ENCODE assay signal across 8 cellular contexts in genomic region chr5:43019615-43020293, GRCh38. TPM values are rescaled to one million over a fixed set of nuclear protein-coding genes. Genes with fewer than 3 reads are reported as not detected.
A peak's percentile ranks its signal among the peaks of the same experiment; 100 is the strongest.
DNase-seq lines count a peak whose midpoint lies in the region; ATAC-seq and TF ChIP-seq lines count a peak whose summit lies in the region.

No MANE protein-coding gene starts in this region.

- ATAC-seq in left cardiac atrium (peak; percentile 23 to 34), gastrocnemius medialis (peak; percentile 62 to 67)

- H3K9me3 Mint-ChIP-seq in H9 = peaks cover 0 to 6% of the 10 kb centered on the region in 2 experiments; a peak in 3 of 5 replicates

- no peak overlapping the region for H3T11ph ChIP-seq in H9 (ENCODE audit: low read length)

- no peaks in the 10 kb centered on the region for H3K79me1 ChIP-seq in H9 (ENCODE audit: insufficient read depth, low read depth, low read length, poor library complexity, severe bottlenecking)

- no peak overlapping the region for H4K91ac ChIP-seq in H9 (ENCODE audit: insufficient read length, low read depth, low read length)

- peak overlapping the region; percentile 2 for H3K4me2 ChIP-seq in H9 (ENCODE audit: insufficient read depth, insufficient read length, low read length)

- H3K4ac ChIP-seq in H9 (ENCODE audit: low read depth, low read length) = no peak overlapping the region

- peaks cover 37 to 40% of the 10 kb centered on the region in 2 experiments for H3K4me1 Mint-ChIP-seq in H9

- no peak overlapping the region for H2BK5ac ChIP-seq in H9 (ENCODE audit: insufficient read length, low read length)

- no peaks in the 10 kb centered on the region for H4K20me1 ChIP-seq in H9 (ENCODE audit: control insufficient read depth, insufficient read depth, insufficient read length)

- H3K27me3 ChIP-seq in H9 (ENCODE audit: insufficient read depth, low read length) (peaks cover 69% of the 10 kb centered on the region; the same call in 1 of the 2 replicates), gastrocnemius medialis (peaks cover 0 to 9% (median 0%) of the 10 kb centered on the region in 3 donors)

- WGBS in H9 (ENCODE audit: extremely low coverage, insufficient read length, low lambda C conversion rate) = no CpG with 5 or more reads among the region's 36 CpGs

- no peak overlapping the region for H2BK120ac ChIP-seq in H9 (ENCODE audit: low read depth, low read length, poor library complexity, severe bottlenecking)

- intact Hi-C loops in left cardiac atrium (cut with DNase I) = loop anchor here in 1 of 2 donors (1.0 kb wide), 1 partner anchor 20 kb away; no protein-coding TSS in a partner anchor
- intact Hi-C loops in gastrocnemius medialis (cut with DNase I; ENCODE audit: low total_unique reads) = loop anchor here (2.0 kb wide), 2 partner anchors 25 to 45 kb away; no protein-coding TSS in a partner anchor

- H3K27ac ChIP-seq in H9 (ENCODE audit: insufficient read length, low read depth, low read length) (no peak overlapping the region), gastrocnemius medialis (peak overlapping the region; percentile 95 to 100 (median 96))

- in situ Hi-C loops in gastrocnemius medialis (cut with MboI; ENCODE audit: low sequenced_read_pairs in 4 of 4) = no loop called here

- H3K4me3 Mint-ChIP-seq in H9 = peak overlapping the region in 1 of 2 experiments; percentile 58; a peak in 2 of 5 replicates

- H3K23ac ChIP-seq in H9 (ENCODE audit: insufficient read length, low read depth, low read length) = no peak overlapping the region

- peak; percentile 65 for TF ChIP-seq CTCF in H9 (conservative IDR thresholded peaks at IDR 0.05)
- peak in 4 of 5 experiments; percentile 28 to 65 (median 51) for TF ChIP-seq CTCF in gastrocnemius medialis (IDR thresholded peaks at IDR 0.05 in 4 of 5, conservative IDR thresholded peaks at IDR 0.05 in 1 of 5)

- no peak overlapping the region for H2AK5ac ChIP-seq in H9 (ENCODE audit: insufficient read length, low read length)

- no peak overlapping the region for H4K5ac ChIP-seq in H9 (ENCODE audit: insufficient read length, low read depth, low read length)

- no peak overlapping the region for H2BK15ac ChIP-seq in H9 (ENCODE audit: low read depth, low read length)

- no peak overlapping the region for H2AFZ ChIP-seq in H9 (ENCODE audit: low read length)

- H3K14ac ChIP-seq in H9 (ENCODE audit: insufficient read depth, low read length) = no peak overlapping the region

- no peaks in the 10 kb centered on the region for H3K79me2 ChIP-seq in H9 (ENCODE audit: insufficient read depth, low read length)

- no peak overlapping the region for H3K18ac ChIP-seq in H9 (ENCODE audit: insufficient read length, low read depth, low read length)

- H2BK20ac ChIP-seq in H9 (ENCODE audit: low read depth, low read length, poor library complexity, severe bottlenecking) = no peak overlapping the region

- TF ChIP-seq POLR2A in gastrocnemius medialis (IDR thresholded peaks at IDR 0.05) = no peak

- H2BK12ac ChIP-seq in H9 (ENCODE audit: insufficient read length, low read depth, low read length) = no peak overlapping the region

- no peaks in the 10 kb centered on the region for H3K9me3 ChIP-seq in H9 (ENCODE audit: control insufficient read depth, low read depth, low read length)
- no peaks in the 10 kb centered on the region for H3K9me3 ChIP-seq in gastrocnemius medialis

- no peaks in the 10 kb centered on the region for H3K36me3 ChIP-seq in gastrocnemius medialis

- H3K4me3 ChIP-seq in GM08714 (ENCODE audit: low read length) (peak overlapping the region; percentile 68), gastrocnemius medialis (peak overlapping the region; percentile 68 to 90 (median 80))

- no peak overlapping the region for H4K8ac ChIP-seq in H9 (replicated peaks; ENCODE audit: insufficient read length, low read depth, low read length)

- H3K27ac Mint-ChIP-seq in H9 = no peak overlapping the region

- no peak overlapping the region for H3K9ac ChIP-seq in H9 (ENCODE audit: extremely low read depth, insufficient read length, low read length)

- DNase-seq in H9 = peak; percentile 74
- peak; percentile 96 for DNase-seq in M059J (ENCODE audit: low read depth)
- peak; percentile 90 for DNase-seq in SHP77 treated with DMSO at 0.1 percent for 48 hours (lab: John Stamatoyannopoulos, UW)
- peak; percentile 84 for DNase-seq in activated naive CD4-positive, alpha-beta T cell treated with Interleukin-2 at 50 U/mL for 16 hours
- DNase-seq in left cardiac atrium = peak; percentile 72
- peak; percentile 53 to 74 for DNase-seq in gastrocnemius medialis
- DNase-seq in inferior parietal cortex (ENCODE audit: extremely low spot score) = no peak

- H3K56ac ChIP-seq in H9 (ENCODE audit: insufficient read length, low read depth, low read length) = no peak overlapping the region

- peaks cover 9% of the 10 kb centered on the region for H3K4me1 ChIP-seq in H9 (ENCODE audit: insufficient read depth, low read length)
- H3K4me1 ChIP-seq in gastrocnemius medialis = peaks cover 6 to 19% of the 10 kb centered on the region in 2 donors

- peaks cover 98% of the 10 kb centered on the region for H3K27me3 Mint-ChIP-seq in H9 (ENCODE audit: low read depth)

- no peaks in the 10 kb centered on the region for H3K36me3 Mint-ChIP-seq in H9 (ENCODE audit: insufficient read depth in 1 of 3, low read depth in 3 of 3)

- peaks cover 12% of the 10 kb centered on the region for H3K23me2 ChIP-seq in H9 (ENCODE audit: insufficient read length, low read depth, low read length, poor library complexity, severe bottlenecking)

RNA-seq across cellular contexts. Expression of gene ANXA2R, which starts 20.4 kb away (rescaled TPM):
- 0.20 and 0.22 TPM in 2 replicates for total RNA-seq in H9 (2021)
- total RNA-seq in M059J (2014; rRNA removed; shearing (Covaris generic)) = 0.25 and 1.4 TPM in 2 replicates
- total RNA-seq in left cardiac atrium = 1 to 10 TPM; 1.6 to 1.9 TPM
- 1 to 10 TPM; 1.1 to 3.3 (median 1.4) TPM for total RNA-seq in gastrocnemius medialis
